Comparison of ENCODE assay signal across 8 cellular contexts in genomic region chr12:27524489-27524835, GRCh38. TPM values are rescaled to one million over a fixed set of nuclear protein-coding genes. Genes with fewer than 3 reads are reported as not detected.
DNase-seq lines count a peak whose midpoint lies in the region; ATAC-seq and TF ChIP-seq lines count a peak whose summit lies in the region.

No MANE protein-coding gene starts in this region.

- POLR2A ChIA-PET in WTC11 (lab: Charles Lee): interaction anchor here (0.6 to 2.1 kb wide), 6 partner anchors 15 to 329 kb away, joined by 3 to 6 read pairs (median 4); partner anchors contain the start of gene BMAL2

- H3K4me1 Mint-ChIP-seq in T-helper 1 cell treated with Interleukin-12 subunit alpha and Interleukin-12 subunit beta and Interleukin-4 antibody, amounts not matched to agents 30 μg/mL and 1 μg/mL, for 36 hours (ENCODE audit: low read depth): peaks cover 34% of the 10 kb centered on the region
- peaks cover 43% of the 10 kb centered on the region for H3K4me1 Mint-ChIP-seq in WTC11

- H3K27ac ChIP-seq in temporal lobe (ENCODE audit: low read depth, low read length): peak overlapping the region; percentile 79

- H3K9me3 ChIP-seq in iPS-18c (ENCODE audit: control insufficient read depth, insufficient read depth, low read length): no peaks in the 10 kb centered on the region

- no peak overlapping the region for H3K27ac Mint-ChIP-seq in T-helper 1 cell treated with Interleukin-12 subunit alpha and Interleukin-12 subunit beta and Interleukin-4 antibody, amounts not matched to agents 30 μg/mL and 1 μg/mL, for 36 hours
- no peak overlapping the region for H3K27ac Mint-ChIP-seq in WTC11

- peak overlapping the region; percentile 93 for H3K4me3 Mint-ChIP-seq in T-helper 1 cell treated with Interleukin-12 subunit alpha and Interleukin-12 subunit beta and Interleukin-4 antibody, amounts not matched to agents 30 μg/mL and 1 μg/mL, for 36 hours
- peak overlapping the region; percentile 79 for H3K4me3 Mint-ChIP-seq in WTC11

- no peaks in the 10 kb centered on the region for H3K9me3 Mint-ChIP-seq in T-helper 1 cell treated with Interleukin-12 subunit alpha and Interleukin-12 subunit beta and Interleukin-4 antibody, amounts not matched to agents 30 μg/mL and 1 μg/mL, for 36 hours
- no peaks in the 10 kb centered on the region for H3K9me3 Mint-ChIP-seq in WTC11

- intact Hi-C loops in posterior vena cava (cut with DNase I): loop anchor here in 1 of 2 donors (5.0 to 10.0 kb wide), 2 partner anchors 90 to 1102 kb away; no protein-coding TSS in a partner anchor

- peak; percentile 3; the same call in 1 of the 2 replicates for ATAC-seq in WTC11
- ATAC-seq in GM18907 (IDR thresholded peaks at IDR 0.05; ENCODE audit: unreplicated experiment): no peak

- H3K27me3 Mint-ChIP-seq in T-helper 1 cell treated with Interleukin-12 subunit alpha and Interleukin-12 subunit beta and Interleukin-4 antibody, amounts not matched to agents 30 μg/mL and 1 μg/mL, for 36 hours (ENCODE audit: low read depth): peaks cover 22% of the 10 kb centered on the region
- H3K27me3 Mint-ChIP-seq in WTC11 (ENCODE audit: low read depth): peaks cover 62% of the 10 kb centered on the region

- peaks cover 10% of the 10 kb centered on the region for H3K36me3 Mint-ChIP-seq in T-helper 1 cell treated with Interleukin-12 subunit alpha and Interleukin-12 subunit beta and Interleukin-4 antibody, amounts not matched to agents 30 μg/mL and 1 μg/mL, for 36 hours (ENCODE audit: low read depth)
- H3K36me3 Mint-ChIP-seq in WTC11: no peaks in the 10 kb centered on the region

- peak overlapping the region; percentile 95 for H3K4me3 ChIP-seq in iPS-18c (ENCODE audit: insufficient read depth, low read depth, low read length)

- no peak for TF ChIP-seq CTCF in WTC11 (IDR thresholded peaks at IDR 0.05)

- DNase-seq in T-helper 1 cell (no peak), WTC11 (ENCODE audit: low spot score) (no peak), posterior vena cava (ENCODE audit: low spot score) (no peak)
- no peak for DNase-seq in stimulated activated CD8-positive, alpha-beta memory T cell treated with anti-CD3 and anti-CD28 coated beads, Interleukin-4, amount 100 ng/mL, for 48 hours

- CTCF ChIA-PET in WTC11 (lab: Charles Lee): interaction anchor here (0.6 to 2.7 kb wide), 5 partner anchors 37 to 365 kb away, joined by 3 to 13 read pairs (median 4); no protein-coding TSS in a partner anchor

TF ChIP-seq in WTC11, 78 proteins besides CTCF, POLR2A, EP300 and RAD21 (continues in another document):
- no peak for TF ChIP-seq PRRX2 (CRISPR knock-in tag; IDR thresholded peaks at IDR 0.05)
- no peak for TF ChIP-seq CREB1 (CRISPR knock-in tag; IDR thresholded peaks at IDR 0.05)
- TF ChIP-seq ZSCAN18 (CRISPR knock-in tag; IDR thresholded peaks at IDR 0.05): no peak
- TF ChIP-seq KAT7 (CRISPR knock-in tag; IDR thresholded peaks at IDR 0.05; ENCODE audit: borderline replicate concordance): no peak
- no peak for TF ChIP-seq ATF3 (CRISPR knock-in tag; conservative IDR thresholded peaks at IDR 0.05)
- no peak for TF ChIP-seq RORB (CRISPR knock-in tag; IDR thresholded peaks at IDR 0.05)
- no peak for TF ChIP-seq ZBTB43 (CRISPR knock-in tag; IDR thresholded peaks at IDR 0.05)
- no peak for TF ChIP-seq TEAD4 (CRISPR knock-in tag; IDR thresholded peaks at IDR 0.05)
- no peak for TF ChIP-seq TCF7 (CRISPR knock-in tag; IDR thresholded peaks at IDR 0.05; ENCODE audit: low read depth)
- TF ChIP-seq FOXJ3 (CRISPR knock-in tag; IDR thresholded peaks at IDR 0.05; ENCODE audit: borderline replicate concordance): no peak
- no peak for TF ChIP-seq E2F1 (CRISPR knock-in tag; IDR thresholded peaks at IDR 0.05)
- TF ChIP-seq TEAD1 (CRISPR knock-in tag; IDR thresholded peaks at IDR 0.05): no peak
- no peak for TF ChIP-seq MLX (CRISPR knock-in tag; IDR thresholded peaks at IDR 0.05)
- no peak for TF ChIP-seq ZNF317 (CRISPR knock-in tag; IDR thresholded peaks at IDR 0.05; ENCODE audit: borderline replicate concordance, low read depth)
- TF ChIP-seq CREM (CRISPR knock-in tag; IDR thresholded peaks at IDR 0.05): no peak
- TF ChIP-seq STAT6 (CRISPR knock-in tag; conservative IDR thresholded peaks at IDR 0.05; ENCODE audit: low read depth): no peak
- TF ChIP-seq NR2C2 (CRISPR knock-in tag; IDR thresholded peaks at IDR 0.05): no peak
- TF ChIP-seq OVOL2 (CRISPR knock-in tag; IDR thresholded peaks at IDR 0.05; ENCODE audit: borderline replicate concordance): no peak

RNA-seq across cellular contexts. Expression of gene PPFIBP1, which starts 0.5 kb away (rescaled TPM):
- total RNA-seq in WTC11 (2021) (22.3 to 28.7 TPM (median 27.7 TPM) in 3 replicates), temporal lobe (76.7 TPM), posterior vena cava (100 to 1,000 TPM in 1 of 2 donors, 10 to 100 TPM in 1; 77.5 to 105 TPM)
